ENCODE assay signal across 9 cellular contexts in the genomic region with DNA sequence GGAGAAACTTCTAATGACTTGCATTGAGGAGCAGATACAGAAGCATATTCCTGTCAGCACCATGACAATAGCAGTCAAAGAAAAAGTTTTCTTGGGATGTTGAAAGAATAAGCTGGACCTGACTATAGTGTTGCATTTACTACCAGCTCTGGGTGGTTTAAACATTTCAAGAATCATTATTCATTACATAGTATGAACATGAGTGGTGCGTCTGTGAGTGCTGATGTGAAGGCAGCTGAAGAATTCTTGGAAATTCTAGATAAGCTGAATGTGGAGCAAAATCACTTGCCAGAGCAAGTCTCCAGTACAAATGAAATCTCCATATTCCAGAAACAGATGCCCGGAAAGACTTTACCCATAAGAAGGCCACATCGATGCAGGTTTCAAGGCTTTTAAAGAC. TPM values are rescaled to one million over a fixed set of nuclear protein-coding genes. Genes with fewer than 3 reads are reported as not detected.
"Had no signal": no experiment of that assay in that cellular context is flagged by ENCODE, and none has a peak within 500 bp of the region (broad histone marks: within the 10 kb centered on the region; RNA-seq: fewer than 3 reads in every experiment).

No MANE protein-coding gene starts in this region.

- H2AFZ ChIP-seq: GM23338 had no signal

- H3K36me3 Mint-ChIP-seq: IgD-negative memory B cell had no signal

- H3K27ac Mint-ChIP-seq: GM23338, H9 had no signal

- H3K4me3 ChIP-seq: GM23338 had no signal

- H3K4me1 Mint-ChIP-seq: GM23338, H9 had no signal

- H3K4me3 Mint-ChIP-seq: GM23338, H9, IgD-negative memory B cell had no signal

- H3K9me3 Mint-ChIP-seq: IgD-negative memory B cell had no signal

- ATAC-seq: GM23338, HepG2 had no signal

- H3K4me2 ChIP-seq: GM23338 had no signal

- DNase-seq: H9, HCEC 1CT, KBM-7 had no signal

- H3K27ac ChIP-seq: HL-60 had no signal

RNA-seq across cellular contexts. Expression of gene STAB2, which starts 45.0 kb away (rescaled TPM):
- total RNA-seq: H1, HepG2, HT1080 had no signal
- polyA plus RNA-seq: GM23338, H1, HepG2, IgD-negative memory B cell had no signal

RNA-seq across cellular contexts. Expression of gene C12orf42, which starts 46.3 kb away (rescaled TPM):
- total RNA-seq: GM23338, H1, H9, HepG2, HT1080 had no signal
- polyA plus RNA-seq: HepG2 had no signal
